11 cellular contexts compared by ENCODE assay signal in the genomic region with DNA sequence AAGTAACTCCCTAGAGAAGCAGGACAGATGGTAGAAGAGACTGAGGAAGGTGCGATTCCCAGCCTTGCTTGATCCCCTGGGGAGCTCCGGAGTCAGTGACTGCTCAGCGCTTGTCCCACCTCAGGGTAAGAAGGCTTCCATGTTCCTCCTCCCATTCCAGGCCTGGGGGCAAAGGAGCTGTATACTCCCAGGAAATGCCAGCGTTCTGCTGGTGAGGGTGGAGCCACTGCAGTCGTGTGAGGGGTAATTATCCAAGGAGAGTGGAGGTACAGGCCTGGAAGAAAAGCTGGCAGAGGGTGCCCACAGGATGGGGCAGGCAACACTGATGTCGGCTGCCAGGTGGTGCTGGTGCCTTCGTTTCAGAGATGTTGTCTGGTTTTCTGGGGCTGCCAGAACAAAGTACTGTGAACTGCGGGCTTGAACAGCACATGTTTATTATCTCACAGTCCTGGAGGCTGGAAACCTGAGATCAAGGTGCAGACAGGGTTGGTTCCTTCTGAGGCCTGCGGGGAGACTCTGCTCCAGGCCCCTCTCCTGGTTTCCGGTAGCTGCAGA.
DNase-seq lines count a peak whose midpoint lies in the region.
"Had no signal": no experiment of that assay in that cellular context is flagged by ENCODE, and none has a peak within 500 bp of the region (broad histone marks: within the 10 kb centered on the region; RNA-seq: fewer than 3 reads in every experiment).

No MANE protein-coding gene starts in this region.

- DNase-seq in NCI-H82 (lab: John Stamatoyannopoulos, UW) (peak; percentile 20), NCI-H82 treated with DMSO at 0.1 percent for 48 hours (lab: John Stamatoyannopoulos, UW; ENCODE audit: unreplicated experiment) (no peak), DMS 273 treated with DMSO at 0.1 percent for 48 hours (lab: John Stamatoyannopoulos, UW) (peak; percentile 44), SW480 (ENCODE audit: low spot score) (peak; percentile 6), left kidney (ENCODE audit: low read depth, low spot score) (peak; percentile 58), islet precursor cell (no peak), NCI-H2081 treated with DMSO at 0.1 percent for 48 hours (lab: John Stamatoyannopoulos, UW) (no peak), AG08395 (ENCODE audit: low spot score) (no peak)
- DNase-seq: Calu3, GOT3, NCI-H2081 had no signal

Comparison
In these comparisons a context has a peak if more than half of its experiments do, and no peak if none do; other contexts are left out.
1. DNase-seq: peak in NCI-H82 (single experiment), DMS 273 treated with DMSO at 0.1 percent for 48 hours (single experiment), SW480 (single experiment) and left kidney (single experiment); none in NCI-H82 treated with DMSO at 0.1 percent for 48 hours (single experiment), islet precursor cell (single experiment), NCI-H2081 treated with DMSO at 0.1 percent for 48 hours (single experiment) and AG08395 (single experiment).